ENCODE assay signal across 1 cellular context in genomic region chr1:71572038-71572437, GRCh38.
TF ChIP-seq lines count a peak whose summit lies in the region.

No MANE protein-coding gene starts in this region.

TF ChIP-seq in GM23338, 12 proteins besides CTCF, POLR2A, EP300 and RAD21 (continued from another document):
- TF ChIP-seq ETS1 (IDR thresholded peaks at IDR 0.05): no peak
- no peak for TF ChIP-seq EZH2 (IDR thresholded peaks at IDR 0.05; ENCODE audit: low read depth, unreplicated experiment)
